In genomic region chr15:63487076-63487757, GRCh38 we compare ENCODE assay signal across 8 cellular contexts. TPM values are rescaled to one million over a fixed set of nuclear protein-coding genes. Genes with fewer than 3 reads are reported as not detected.
A peak's percentile ranks its signal among the peaks of the same experiment; 100 is the strongest.
DNase-seq lines count a peak whose midpoint lies in the region; ATAC-seq and TF ChIP-seq lines count a peak whose summit lies in the region.

No MANE protein-coding gene starts in this region.

- H3K9me3 ChIP-seq in body of pancreas = no peaks in the 10 kb centered on the region

- no peaks in the 10 kb centered on the region for H3K4me1 ChIP-seq in body of pancreas

- ATAC-seq in GM21786 (IDR thresholded peaks at IDR 0.05; ENCODE audit: unreplicated experiment) (peak; percentile 36), body of pancreas (peak; percentile 99), HG03159 (IDR thresholded peaks at IDR 0.05; ENCODE audit: unreplicated experiment) (no peak)

- H3K4me3 ChIP-seq in NB4 (ENCODE audit: low read depth, low read length) (no peak overlapping the region), body of pancreas (no peak overlapping the region)

- WGBS in body of pancreas, 2 donors = 19 to 22% methylated on average over 16 of the region's 16 CpGs

- intact Hi-C loops in body of pancreas (cut with DNase I) = no loop called here

- no peaks in the 10 kb centered on the region for H3K36me3 ChIP-seq in body of pancreas (replicated peaks in 1 of 2; ENCODE audit: insufficient read depth in 1 of 2, low read depth in 2 of 2)

- DNase-seq in DMS53 treated with DMSO at 0.1 percent for 48 hours (lab: John Stamatoyannopoulos, UW; ENCODE audit: unreplicated experiment) = peak; percentile 53
- peak; percentile 86 for DNase-seq in NB4 (ENCODE audit: low read depth)
- peak; percentile 91 to 93 (median 92) for DNase-seq in body of pancreas
- DNase-seq in inferior parietal cortex (ENCODE audit: extremely low spot score) = peak; percentile 82
- DNase-seq in stimulated activated CD4-positive, alpha-beta T cell treated with anti-CD3 and anti-CD28 coated beads, Interleukin-15, amount 100 ng/mL, for 48 hours (ENCODE audit: low read depth in 2 of 2) = peak; percentile 76 to 88

- H3K27ac ChIP-seq in VCaP = no peak overlapping the region
- H3K27ac ChIP-seq in body of pancreas = peak overlapping the region in 1 of 4 donors; percentile 40

- TF ChIP-seq POLR2A in NB4 (IDR thresholded peaks at IDR 0.05; ENCODE audit: extremely low read depth, insufficient read length) (no peak), body of pancreas (IDR thresholded peaks at IDR 0.05) (no peak)

- no peaks in the 10 kb centered on the region for H3K27me3 ChIP-seq in body of pancreas

- TF ChIP-seq CTCF in NB4 (IDR thresholded peaks at IDR 0.05; ENCODE audit: low read depth, low read length) (peak; percentile 94), VCaP (conservative IDR thresholded peaks at IDR 0.05) (peak; percentile 96), body of pancreas (IDR thresholded peaks at IDR 0.05) (peak; percentile 63 to 97 (median 93))

RNA-seq across cellular contexts. Expression of gene USP3, which starts 17.2 kb away (rescaled TPM):
- 10 to 100 TPM; 48.8 to 50.1 TPM for total RNA-seq in body of pancreas
